9 cellular contexts compared by ENCODE assay signal in genomic region chr2:38178556-38179419, GRCh38.
DNase-seq lines count a peak whose midpoint lies in the region; ATAC-seq, FAIRE-seq and TF ChIP-seq lines count a peak whose summit lies in the region.
"Had no signal": no experiment of that assay in that cellular context is flagged by ENCODE, and none has a peak within 500 bp of the region (broad histone marks: within the 10 kb centered on the region; RNA-seq: fewer than 3 reads in every experiment).

No MANE protein-coding gene starts in this region.

- no peak for FAIRE-seq in kidney (lab: Jason Lieb, UNC)

- H3K4me1 ChIP-seq in right atrium auricular region: peaks cover 0 to 11% of the 10 kb centered on the region in 2 donors
- H3K4me1 ChIP-seq in testis: peaks cover 28% of the 10 kb centered on the region
- peaks cover 0 to 7% of the 10 kb centered on the region in 2 donors for H3K4me1 ChIP-seq in kidney (ENCODE audit: control insufficient read depth in 1 of 2, insufficient read depth in 1 of 2, low read depth in 1 of 2, low read length in 2 of 2)

- intact Hi-C loops in testis (cut with DNase I; ENCODE audit: low total_unique reads): no loop called here
- intact Hi-C loops in kidney (cut with DNase I): no loop called here

- TF ChIP-seq POLR2A in testis (IDR thresholded peaks at IDR 0.05): no peak

- no peaks in the 10 kb centered on the region for H3K36me3 ChIP-seq in right atrium auricular region
- H3K36me3 ChIP-seq in testis (ENCODE audit: low read depth, missing control alignments): no peaks in the 10 kb centered on the region
- H3K36me3 ChIP-seq in kidney (ENCODE audit: control insufficient read depth in 1 of 2, insufficient read depth in 2 of 2, low read length in 2 of 2): no peaks in the 10 kb centered on the region

- H3K9ac ChIP-seq in kidney (ENCODE audit: low read length in 2 of 2): no peak overlapping the region

- POLR2A ChIA-PET in AG04449 (lab: Yijun Ruan, JAX): interaction anchor here (0.8 to 0.9 kb wide), 2 partner anchors 102 kb away, joined by 3 read pairs; partner anchors contain the start of gene CYP1B1

- H3K9me3 ChIP-seq in right atrium auricular region: no peaks in the 10 kb centered on the region
- no peaks in the 10 kb centered on the region for H3K9me3 ChIP-seq in testis
- H3K9me3 ChIP-seq in kidney (ENCODE audit: control insufficient read depth in 1 of 2, low read length in 2 of 2): no peaks in the 10 kb centered on the region

- peak; percentile 79 for ATAC-seq in GM21825 (IDR thresholded peaks at IDR 0.05; ENCODE audit: unreplicated experiment)

- TF ChIP-seq CTCF in AG04449 (IDR thresholded peaks at IDR 0.05; ENCODE audit: insufficient read depth, low read length, missing control alignments): no peak
- no peak for TF ChIP-seq CTCF in right atrium auricular region (IDR thresholded peaks at IDR 0.05)
- no peak for TF ChIP-seq CTCF in testis (IDR thresholded peaks at IDR 0.05)
- TF ChIP-seq CTCF in kidney (IDR thresholded peaks at IDR 0.05; ENCODE audit: borderline replicate concordance, extremely low read depth, insufficient read depth): no peak

- H3K4me3 ChIP-seq in AG04449 (ENCODE audit: low read depth, low read length) (no peak overlapping the region), right atrium auricular region (no peak overlapping the region), testis (no peak overlapping the region), kidney (ENCODE audit: low read length in 2 of 2) (no peak overlapping the region)

- 39 to 48% methylated on average over 5 of the region's 5 CpGs for WGBS in testis, 2 donors

- DNase-seq in AG04449 (ENCODE audit: low read depth, low spot score): peak; percentile 38
- DNase-seq in SIG-M5 treated with dmso at 0.1 percent for 504 hours (lab: John Stamatoyannopoulos, UW; ENCODE audit: unreplicated experiment): peak; percentile 99
- DNase-seq in right atrium auricular region (ENCODE audit: low spot score): peak; percentile 79
- peak; percentile 78 for DNase-seq in testis
- DNase-seq in NCI-H2196 (lab: John Stamatoyannopoulos, UW; ENCODE audit: unreplicated experiment): no peak
- no peak for DNase-seq in kidney
- DNase-seq in activated CD8-positive, alpha-beta memory T cell treated with anti-CD3 and anti-CD28 coated beads for 24 hours: no peak

- CTCF ChIA-PET in AG04449 (lab: Yijun Ruan, JAX): interaction anchor here (1.7 kb wide), 1 partner anchor 14 kb away, joined by 3 read pairs; no protein-coding TSS in a partner anchor

- H3K27ac ChIP-seq in right atrium auricular region (peak overlapping the region; percentile 55 to 64), testis (peak overlapping the region; percentile 81 to 82), kidney (ENCODE audit: low read depth in 2 of 2, low read length in 2 of 2) (peak overlapping the region in 1 of 2 donors; percentile 67)
- H3K27ac ChIP-seq: C4-2B had no signal

- H3K27me3 ChIP-seq in right atrium auricular region: no peaks in the 10 kb centered on the region
- no peaks in the 10 kb centered on the region for H3K27me3 ChIP-seq in testis

Comparison
In these comparisons a context has a peak if more than half of its experiments do, and no peak if none do; other contexts are left out.
1. DNase-seq: peak in AG04449 (single experiment), SIG-M5 treated with dmso at 0.1 percent for 504 hours (single experiment), right atrium auricular region (single experiment) and testis (single experiment); none in NCI-H2196 (single experiment), kidney (single experiment) and activated CD8-positive, alpha-beta memory T cell treated with anti-CD3 and anti-CD28 coated beads for 24 hours (single experiment).